16 cellular contexts compared by ENCODE assay signal in genomic region chr14:94021001-94021400, GRCh38. TPM values are rescaled to one million over a fixed set of nuclear protein-coding genes. Genes with fewer than 3 reads are reported as not detected.
DNase-seq lines count a peak whose midpoint lies in the region; ATAC-seq, FAIRE-seq and TF ChIP-seq lines count a peak whose summit lies in the region.
"Had no signal": no experiment of that assay in that cellular context is flagged by ENCODE, and none has a peak within 500 bp of the region (broad histone marks: within the 10 kb centered on the region; RNA-seq: fewer than 3 reads in every experiment).

No MANE protein-coding gene starts in this region.

- FAIRE-seq in HepG2 (lab: Jason Lieb, UNC) = peak; percentile 32
- peak; percentile 74 for FAIRE-seq in RCC 7860 (lab: Jason Lieb, UNC)

- no peak overlapping the region for H3K9ac ChIP-seq in HepG2 (ENCODE audit: insufficient read depth, low read depth, low read length)

- H3K79me2 ChIP-seq in HepG2 (ENCODE audit: insufficient read depth, low read length) = no peaks in the 10 kb centered on the region

- in situ Hi-C loops in HepG2 (cut with HindIII; ENCODE audit: extremely low pct_ligation_motif_present, low pct_unique_long_range_greater_than_20kb) = no loop called here

- CTCF ChIA-PET in HepG2 (lab: Yijun Ruan, JAX; ENCODE audit: low intra/inter-chr PET ratio, low total read pairs) = no interaction called here

- H3K27me3 ChIP-seq in HepG2 (ENCODE audit: control insufficient read depth in 1 of 2, insufficient read depth in 2 of 2, low read length in 2 of 2) (peaks cover 7 to 22% of the 10 kb centered on the region in 2 experiments; a peak in 4 of 5 replicates), right lobe of liver (no peaks in the 10 kb centered on the region), upper lobe of right lung (no peaks in the 10 kb centered on the region)

- no TSS peak for BruUV-seq in HepG2 (replicated peaks; lab: Mats Ljungman, UMichigan)

- intact Hi-C loops in HepG2 (cut with micrococcal nuclease; ENCODE audit: unreplicated experiment) (no loop called here), right lobe of liver (cut with DNase I) (no loop called here), upper lobe of right lung (cut with DNase I) (no loop called here)

- H3K36me3 ChIP-seq in HepG2 (replicated peaks in 1 of 2; ENCODE audit: control insufficient read depth in 1 of 2, insufficient read depth in 2 of 2, low read length in 2 of 2) (no peaks in the 10 kb centered on the region), right lobe of liver (no peaks in the 10 kb centered on the region), upper lobe of right lung (no peaks in the 10 kb centered on the region)

- no peak for TF ChIP-seq CTCF in HepG2 (CRISPR knock-in tag; IDR thresholded peaks at IDR 0.05)
- no peak for TF ChIP-seq CTCF in right lobe of liver (IDR thresholded peaks at IDR 0.05)
- TF ChIP-seq CTCF in upper lobe of right lung (IDR thresholded peaks at IDR 0.05) = no peak

- peak; percentile 55 for DNase-seq in HepG2 (ENCODE audit: low spot score)
- no peak for DNase-seq in right lobe of liver
- DNase-seq in RCC 7860 (ENCODE audit: low spot score) = peak; percentile 49
- peak; percentile 19 for DNase-seq in dedifferentiated amniotic fluid mesenchymal stem cell (ENCODE audit: extremely low spot score)
- DNase-seq in upper lobe of right lung = no peak
- no peak for DNase-seq in NCI-H2171 treated with DMSO at 0.1 percent for 48 hours (lab: John Stamatoyannopoulos, UW)
- DNase-seq in medulla oblongata (ENCODE audit: extremely low spot score) = no peak
- DNase-seq: H7, islet precursor cell, NCI-H1105 treated with DMSO at 0.1 percent for 48 hours, T-helper 9 cell had no signal

- ATAC-seq in HepG2 = peak; percentile 57
- no peak for ATAC-seq in right lobe of liver
- peak; percentile 36 for ATAC-seq in upper lobe of right lung
- no peak for ATAC-seq in HG02970 (IDR thresholded peaks at IDR 0.05; ENCODE audit: low FRiP score, unreplicated experiment)
- ATAC-seq: psoas muscle had no signal

- H3K9me3 ChIP-seq in HepG2 (ENCODE audit: low read length) = no peaks in the 10 kb centered on the region
- H3K9me3 ChIP-seq in right lobe of liver = no peaks in the 10 kb centered on the region
- H3K9me3 ChIP-seq in upper lobe of right lung = no peaks in the 10 kb centered on the region
- H3K9me3 ChIP-seq: psoas muscle had no signal

- peak overlapping the region; percentile 97 for H3K4me2 ChIP-seq in HepG2 (ENCODE audit: low read depth, low read length)

- TF ChIP-seq RAD21 in HepG2 (CRISPR knock-in tag; IDR thresholded peaks at IDR 0.05) = no peak

- TF ChIP-seq POLR2A in HepG2 (IDR thresholded peaks at IDR 0.05; ENCODE audit: insufficient read depth in 1 of 2, low read depth in 2 of 2, low read length in 2 of 2) = no peak
- no peak for TF ChIP-seq POLR2A in right lobe of liver (IDR thresholded peaks at IDR 0.05)

- no peaks in the 10 kb centered on the region for H4K20me1 ChIP-seq in HepG2 (ENCODE audit: insufficient read depth, low read length)

- H3K4me3 ChIP-seq in HepG2 (replicated peaks in 1 of 3; ENCODE audit: insufficient read depth in 1 of 3, low read depth in 2 of 3, low read length in 3 of 3) (peak overlapping the region in 1 of 3 experiments; percentile 66; a peak in 2 of 6 replicates), right lobe of liver (no peak overlapping the region), upper lobe of right lung (no peak overlapping the region)
- H3K4me3 ChIP-seq: psoas muscle had no signal

- H3K4me1 ChIP-seq in HepG2 (ENCODE audit: insufficient read depth, low read length) = peaks cover 55% of the 10 kb centered on the region
- H3K4me1 ChIP-seq in right lobe of liver = peaks cover 0 to 1% (median 0%) of the 10 kb centered on the region in 4 donors
- peaks cover 4% of the 10 kb centered on the region for H3K4me1 ChIP-seq in upper lobe of right lung
- H3K4me1 ChIP-seq: psoas muscle had no signal

- H3K27ac ChIP-seq in HepG2 (ENCODE audit: extremely low read length, insufficient read depth, low read length) = no peak overlapping the region
- no peak overlapping the region for H3K27ac ChIP-seq in right lobe of liver
- H3K27ac ChIP-seq in upper lobe of right lung = no peak overlapping the region
- H3K27ac ChIP-seq: psoas muscle had no signal

- H2AFZ ChIP-seq in HepG2 (ENCODE audit: low read length) = peak overlapping the region; percentile 85

- POLR2A ChIA-PET in HepG2 (lab: Yijun Ruan, JAX) = interaction anchor here (0.8 to 2.7 kb wide), 9 partner anchors 9 to 272 kb away, joined by 3 to 12 read pairs (median 6); partner anchors contain the start of genes DDX24, IFI27L1 and SERPINA10

- no peak for TF ChIP-seq EP300 in HepG2 (IDR thresholded peaks at IDR 0.05; ENCODE audit: low read depth in 2 of 2, low read length in 2 of 2)
- no peak for TF ChIP-seq EP300 in HepG2 (CRISPR knock-in tag; IDR thresholded peaks at IDR 0.05; ENCODE audit: borderline replicate concordance)

- 0% methylated on average over 2 of the region's 2 CpGs for WGBS in HepG2 (ENCODE audit: low lambda C conversion rate)
- WGBS in right lobe of liver (ENCODE audit: insufficient coverage, low coverage, low lambda C conversion rate, missing lambda C conversion rate) = 40% methylated on average over 1 of the region's 2 CpGs

RNA-seq across cellular contexts. Expression of gene OTUB2, which starts 5.1 kb away (rescaled TPM):
- total RNA-seq in HepG2 (2016; rRNA removed; fragmentation: Illumina TruSeq; extraction: Trizol) = 2.2 and 2.4 TPM in 2 replicates
- 0.30 and 0.44 TPM in 2 replicates for total RNA-seq in HepG2 (2016; cell fraction: cytosol; rRNA removed; fragmentation: Illumina TruSeq; extraction: Trizol; ENCODE audit: low read depth)
- 1.8 and 1.9 TPM in 2 replicates for total RNA-seq in HepG2 (2016; cell fraction: insoluble cytoplasmic fraction; rRNA removed; fragmentation: Illumina TruSeq; extraction: Trizol)
- total RNA-seq in HepG2 (2016; cell fraction: membrane; rRNA removed; fragmentation: Illumina TruSeq; extraction: Trizol) = 1.2 and 1.4 TPM in 2 replicates
- total RNA-seq in HepG2 (2016; cell fraction: nucleus; rRNA removed; fragmentation: Illumina TruSeq; extraction: Trizol) = 2.6 and 3.1 TPM in 2 replicates
- 2.4 and 3.0 TPM in 2 replicates for polyA plus RNA-seq in HepG2 (2011; rRNA removed)
- polyA plus RNA-seq in HepG2 (2011; cell fraction: cytosol; rRNA removed) = 2.3 and 2.6 TPM in 2 replicates
- polyA plus RNA-seq in HepG2 (2011; cell fraction: nucleus; rRNA removed) = 3.9 and 4.1 TPM in 2 replicates
- polyA plus RNA-seq in HepG2 (2012) = 1.4 and 1.9 TPM in 2 replicates
- 0.21 and 0.70 TPM in 2 replicates for polyA plus RNA-seq in HepG2 (2016; cell fraction: cytosol; fragmentation: Illumina TruSeq; extraction: Trizol; ENCODE audit: low read depth)
- 2.0 and 2.3 TPM in 2 replicates for polyA plus RNA-seq in HepG2 (2016; cell fraction: insoluble cytoplasmic fraction; fragmentation: Illumina TruSeq; extraction: Trizol; ENCODE audit: low read depth)
- polyA plus RNA-seq in HepG2 (2016; cell fraction: membrane; fragmentation: Illumina TruSeq; extraction: Trizol; ENCODE audit: low read depth) = 0.58 and 1.0 TPM in 2 replicates
- polyA plus RNA-seq in HepG2 (2016; cell fraction: nucleus; fragmentation: Illumina TruSeq; extraction: Trizol; ENCODE audit: insufficient read depth, low read depth) = 2.1 and 2.3 TPM in 2 replicates
- 0.49 and 8.2 TPM in 2 replicates for polyA minus RNA-seq in HepG2 (2011; rRNA and poly(A)+ RNA removed; ENCODE audit: low replicate concordance)
- polyA minus RNA-seq in HepG2 (2011; cell fraction: cytosol; rRNA and poly(A)+ RNA removed) = 3.3 and 4.7 TPM in 2 replicates
- 10.0 and 11.3 TPM in 2 replicates for polyA minus RNA-seq in HepG2 (2011; cell fraction: nucleus; rRNA and poly(A)+ RNA removed)
- 1 to 10 TPM in 2 of 6 experiments, under 1 TPM in 4; 0.59 to 3.7 (median 0.85) TPM for total RNA-seq in right lobe of liver
- 1.0 TPM for total RNA-seq in upper lobe of right lung

RNA-seq across cellular contexts. Expression of gene CCDC197, which starts 23.9 kb away (rescaled TPM):
- total RNA-seq in HepG2 (2016; rRNA removed; fragmentation: Illumina TruSeq; extraction: Trizol) = 0.11 TPM in 1 of 2 replicates, not detected in the other
- total RNA-seq in HepG2 (2016; cell fraction: cytosol; rRNA removed; fragmentation: Illumina TruSeq; extraction: Trizol; ENCODE audit: low read depth) = not detected in 2 replicates
- not detected in 2 replicates for total RNA-seq in HepG2 (2016; cell fraction: insoluble cytoplasmic fraction; rRNA removed; fragmentation: Illumina TruSeq; extraction: Trizol)
- not detected in 2 replicates for total RNA-seq in HepG2 (2016; cell fraction: membrane; rRNA removed; fragmentation: Illumina TruSeq; extraction: Trizol)
- not detected in 2 replicates for total RNA-seq in HepG2 (2016; cell fraction: nucleus; rRNA removed; fragmentation: Illumina TruSeq; extraction: Trizol)
- 0.13 TPM in 1 of 2 replicates, not detected in the other for polyA plus RNA-seq in HepG2 (2011; rRNA removed)
- not detected in 2 replicates for polyA plus RNA-seq in HepG2 (2011; cell fraction: cytosol; rRNA removed)
- polyA plus RNA-seq in HepG2 (2011; cell fraction: nucleus; rRNA removed) = 0.17 TPM in 1 of 2 replicates, not detected in the other
- polyA plus RNA-seq in HepG2 (2012) = 0.11 TPM in 1 of 2 replicates, not detected in the other
- polyA plus RNA-seq in HepG2 (2016; cell fraction: cytosol; fragmentation: Illumina TruSeq; extraction: Trizol; ENCODE audit: low read depth) = not detected in 2 replicates
- not detected in 2 replicates for polyA plus RNA-seq in HepG2 (2016; cell fraction: insoluble cytoplasmic fraction; fragmentation: Illumina TruSeq; extraction: Trizol; ENCODE audit: low read depth)
- polyA plus RNA-seq in HepG2 (2016; cell fraction: membrane; fragmentation: Illumina TruSeq; extraction: Trizol; ENCODE audit: low read depth) = 0.16 TPM in 1 of 2 replicates, not detected in the other
- polyA plus RNA-seq in HepG2 (2016; cell fraction: nucleus; fragmentation: Illumina TruSeq; extraction: Trizol; ENCODE audit: insufficient read depth, low read depth) = 0.33 TPM in 1 of 2 replicates, not detected in the other
- 0.20 TPM in 1 of 2 replicates, not detected in the other for polyA minus RNA-seq in HepG2 (2011; rRNA and poly(A)+ RNA removed; ENCODE audit: low replicate concordance)
- not detected in 2 replicates for polyA minus RNA-seq in HepG2 (2011; cell fraction: cytosol; rRNA and poly(A)+ RNA removed)
- not detected in 2 replicates for polyA minus RNA-seq in HepG2 (2011; cell fraction: nucleus; rRNA and poly(A)+ RNA removed)
- not detected for total RNA-seq in right lobe of liver
- total RNA-seq in upper lobe of right lung = not detected
- total RNA-seq: activated CD8-positive, alpha-beta memory T cell treated with anti-CD3 and anti-CD28 coated beads for 36 hours; H7; NCI-H460 had no signal
- polyA plus RNA-seq: BJ had no signal

RNA-seq across cellular contexts. Expression of gene ASB2, which starts 44.6 kb away (rescaled TPM):
- total RNA-seq in HepG2 (2016; rRNA removed; fragmentation: Illumina TruSeq; extraction: Trizol) (0.46 and 0.82 TPM in 2 replicates), right lobe of liver (under 1 TPM; 0.20 to 0.59 (median 0.28) TPM), upper lobe of right lung (3.2 TPM)
- 0.26 and 0.40 TPM in 2 replicates for total RNA-seq in HepG2 (2016; cell fraction: cytosol; rRNA removed; fragmentation: Illumina TruSeq; extraction: Trizol; ENCODE audit: low read depth)
- 0.62 and 0.93 TPM in 2 replicates for total RNA-seq in HepG2 (2016; cell fraction: insoluble cytoplasmic fraction; rRNA removed; fragmentation: Illumina TruSeq; extraction: Trizol)
- total RNA-seq in HepG2 (2016; cell fraction: membrane; rRNA removed; fragmentation: Illumina TruSeq; extraction: Trizol) = 0.37 and 0.83 TPM in 2 replicates
- 1.1 and 1.3 TPM in 2 replicates for total RNA-seq in HepG2 (2016; cell fraction: nucleus; rRNA removed; fragmentation: Illumina TruSeq; extraction: Trizol)
- 4.1 and 4.5 TPM in 2 replicates for polyA plus RNA-seq in HepG2 (2011; rRNA removed)
- 4.5 and 6.1 TPM in 2 replicates for polyA plus RNA-seq in HepG2 (2011; cell fraction: cytosol; rRNA removed)
- polyA plus RNA-seq in HepG2 (2011; cell fraction: nucleus; rRNA removed) = 9.6 and 13.9 TPM in 2 replicates
- polyA plus RNA-seq in HepG2 (2012) = 0.48 and 0.80 TPM in 2 replicates
- 0.21 and 0.37 TPM in 2 replicates for polyA plus RNA-seq in HepG2 (2016; cell fraction: cytosol; fragmentation: Illumina TruSeq; extraction: Trizol; ENCODE audit: low read depth)
- polyA plus RNA-seq in HepG2 (2016; cell fraction: insoluble cytoplasmic fraction; fragmentation: Illumina TruSeq; extraction: Trizol; ENCODE audit: low read depth) = 0.58 and 0.71 TPM in 2 replicates
- 0.35 and 0.43 TPM in 2 replicates for polyA plus RNA-seq in HepG2 (2016; cell fraction: membrane; fragmentation: Illumina TruSeq; extraction: Trizol; ENCODE audit: low read depth)
- 1.0 and 1.6 TPM in 2 replicates for polyA plus RNA-seq in HepG2 (2016; cell fraction: nucleus; fragmentation: Illumina TruSeq; extraction: Trizol; ENCODE audit: insufficient read depth, low read depth)
- 14.4 TPM in 1 of 2 replicates, not detected in the other for polyA minus RNA-seq in HepG2 (2011; rRNA and poly(A)+ RNA removed; ENCODE audit: low replicate concordance)
- polyA minus RNA-seq in HepG2 (2011; cell fraction: cytosol; rRNA and poly(A)+ RNA removed) = 3.1 and 3.4 TPM in 2 replicates
- 3.7 and 6.6 TPM in 2 replicates for polyA minus RNA-seq in HepG2 (2011; cell fraction: nucleus; rRNA and poly(A)+ RNA removed)
- total RNA-seq: NCI-H460 had no signal

Comparison
In these comparisons a context has a peak if more than half of its experiments do, and no peak if none do; other contexts are left out.
1. ATAC-seq: peak in HepG2 (single experiment) and upper lobe of right lung (single experiment); none in right lobe of liver (0 of 4) and HG02970 (single experiment).
2. DNase-seq: peak in HepG2 (single experiment), RCC 7860 (single experiment) and dedifferentiated amniotic fluid mesenchymal stem cell (single experiment); none in right lobe of liver (0 of 3), upper lobe of right lung (single experiment), NCI-H2171 treated with DMSO at 0.1 percent for 48 hours (single experiment) and medulla oblongata (single experiment).